Comparison of ENCODE assay signal across 8 cellular contexts in genomic region chr3:130850044-130850797, GRCh38. TPM values are rescaled to one million over a fixed set of nuclear protein-coding genes. Genes with fewer than 3 reads are reported as not detected.
DNase-seq lines count a peak whose midpoint lies in the region; ATAC-seq and TF ChIP-seq lines count a peak whose summit lies in the region.

No MANE protein-coding gene starts in this region.

- no peaks in the 10 kb centered on the region for H3K9me3 Mint-ChIP-seq in glutamatergic neuron (ENCODE audit: unreplicated experiment)

- H3K27me3 Mint-ChIP-seq in glutamatergic neuron (ENCODE audit: unreplicated experiment): peaks cover 1% of the 10 kb centered on the region

- ATAC-seq in HG02973 (IDR thresholded peaks at IDR 0.05; ENCODE audit: unreplicated experiment): peak; percentile 78

- no peak overlapping the region for H3K4me3 Mint-ChIP-seq in glutamatergic neuron (ENCODE audit: unreplicated experiment)

- H3K36me3 Mint-ChIP-seq in glutamatergic neuron (ENCODE audit: unreplicated experiment): no peaks in the 10 kb centered on the region

- H3K27ac Mint-ChIP-seq in glutamatergic neuron (ENCODE audit: unreplicated experiment): no peak overlapping the region

- no peak for TF ChIP-seq CTCF in glutamatergic neuron (IDR thresholded peaks at IDR 0.05; ENCODE audit: partially characterized antibody, unreplicated experiment)

- DNase-seq in NCI-H1417 (lab: John Stamatoyannopoulos, UW) (peak; percentile 8 to 71 (median 23)), NCI-H1417 treated with DMSO at 0.1 percent for 48 hours (lab: John Stamatoyannopoulos, UW) (no peak), NCI-H2171 (lab: John Stamatoyannopoulos, UW) (peak; percentile 81), glomerular visceral epithelial cell (ENCODE audit: extremely low spot score) (peak; percentile 38), glutamatergic neuron (no peak)
- peak; percentile 19 for DNase-seq in activated CD8-positive, alpha-beta memory T cell treated with anti-CD3 and anti-CD28 coated beads, Interleukin-2, amount 50 U/mL, for 4 hours
- peak; percentile 63 for DNase-seq in stimulated activated CD4-positive, alpha-beta T cell treated with anti-CD3 and anti-CD28 coated beads, Interleukin-1b, Interleukin-23, amount 100 ng/mL, for 48 hours

- H3K4me1 Mint-ChIP-seq in glutamatergic neuron (ENCODE audit: low read depth, unreplicated experiment): peaks cover 14% of the 10 kb centered on the region

RNA-seq across cellular contexts. Expression of gene ATP2C1, which starts 43.7 kb away (rescaled TPM):
- 130 TPM for total RNA-seq in glutamatergic neuron (ENCODE audit: unreplicated experiment)

Comparison
In these comparisons a context has a peak if more than half of its experiments do, and no peak if none do; other contexts are left out.
1. DNase-seq: peak in NCI-H1417 (3 of 3), NCI-H2171 (single experiment), activated CD8-positive, alpha-beta memory T cell treated with anti-CD3 and anti-CD28 coated beads, Interleukin-2, amount 50 U/mL, for 4 hours (single experiment), glomerular visceral epithelial cell (single experiment) and stimulated activated CD4-positive, alpha-beta T cell treated with anti-CD3 and anti-CD28 coated beads, Interleukin-1b, Interleukin-23, amount 100 ng/mL, for 48 hours (single experiment); none in NCI-H1417 treated with DMSO at 0.1 percent for 48 hours (single experiment) and glutamatergic neuron (single experiment).